Comparison of ENCODE assay signal across 8 cellular contexts in genomic region chr5:117590944-117591343, GRCh38.
DNase-seq lines count a peak whose midpoint lies in the region; ATAC-seq and TF ChIP-seq lines count a peak whose summit lies in the region.

No MANE protein-coding gene starts in this region.

- no peaks in the 10 kb centered on the region for H3K27me3 Mint-ChIP-seq in activated T-helper 1 cell treated with anti-CD3 and anti-CD28 coated beads, Interleukin-12 subunit alpha, Interleukin-12 subunit beta, Interleukin-2, Interleukin-4 antibody, amounts not matched to agents 30 ng/mL and 10 ng/mL and 1 ng/mL, durations not matched to agents 14 hours and 24 hours and 36 hours (ENCODE audit: insufficient read depth)
- no peaks in the 10 kb centered on the region for H3K27me3 Mint-ChIP-seq in activated CD8-positive, alpha-beta T cell treated with anti-CD3 and anti-CD28 coated beads, Interleukin-2, amount 10 ng/mL, durations not matched to agents 7 days and 5 days (ENCODE audit: low read depth)
- H3K27me3 Mint-ChIP-seq in stimulated activated memory B cell treated with anti-CD40 and anti-IgM and Interleukin-4, amounts not matched to agents 10 μg/mL and 1 μg/mL and 100 μg/mL, for 72 hours = no peaks in the 10 kb centered on the region

- H3K4me1 Mint-ChIP-seq in activated T-helper 1 cell treated with anti-CD3 and anti-CD28 coated beads, Interleukin-12 subunit alpha, Interleukin-12 subunit beta, Interleukin-2, Interleukin-4 antibody, amounts not matched to agents 30 ng/mL and 10 ng/mL and 1 ng/mL, durations not matched to agents 14 hours and 24 hours and 36 hours (ENCODE audit: low read depth) = no peaks in the 10 kb centered on the region
- H3K4me1 Mint-ChIP-seq in activated CD8-positive, alpha-beta T cell treated with anti-CD3 and anti-CD28 coated beads, Interleukin-2, amount 10 ng/mL, durations not matched to agents 7 days and 5 days (ENCODE audit: low read depth) = no peaks in the 10 kb centered on the region
- no peaks in the 10 kb centered on the region for H3K4me1 Mint-ChIP-seq in stimulated activated memory B cell treated with anti-CD40 and anti-IgM and Interleukin-4, amounts not matched to agents 10 μg/mL and 1 μg/mL and 100 μg/mL, for 72 hours

- no peak overlapping the region for H3K27ac Mint-ChIP-seq in activated T-helper 1 cell treated with anti-CD3 and anti-CD28 coated beads, Interleukin-12 subunit alpha, Interleukin-12 subunit beta, Interleukin-2, Interleukin-4 antibody, amounts not matched to agents 30 ng/mL and 10 ng/mL and 1 ng/mL, durations not matched to agents 14 hours and 24 hours and 36 hours
- no peak overlapping the region for H3K27ac Mint-ChIP-seq in activated CD8-positive, alpha-beta T cell treated with anti-CD3 and anti-CD28 coated beads, Interleukin-2, amount 10 ng/mL, durations not matched to agents 7 days and 5 days
- H3K27ac Mint-ChIP-seq in stimulated activated memory B cell treated with anti-CD40 and anti-IgM and Interleukin-4, amounts not matched to agents 10 μg/mL and 1 μg/mL and 100 μg/mL, for 72 hours = no peak overlapping the region

- DNase-seq in GM10248 (ENCODE audit: extremely low spot score) = peak; percentile 10
- DNase-seq in LoVo (ENCODE audit: low spot score) = peak; percentile 22
- peak; percentile 3 for DNase-seq in fibroblast of the conjunctiva (ENCODE audit: low read depth)
- DNase-seq in activated T-helper 1 cell treated with anti-CD3 and anti-CD28 coated beads, Interleukin-12 subunit alpha, Interleukin-12 subunit beta, Interleukin-2, Interleukin-4 antibody, amounts not matched to agents 30 ng/mL and 10 ng/mL and 1 ng/mL, durations not matched to agents 14 hours and 24 hours and 36 hours (ENCODE audit: low spot score) = no peak
- DNase-seq in NCI-H187 treated with DMSO at 0.1 percent for 48 hours (lab: John Stamatoyannopoulos, UW) = no peak
- DNase-seq in activated CD8-positive, alpha-beta T cell treated with anti-CD3 and anti-CD28 coated beads, Interleukin-2, amount 10 ng/mL, durations not matched to agents 7 days and 5 days = no peak

- ATAC-seq in GM21717 (IDR thresholded peaks at IDR 0.05; ENCODE audit: unreplicated experiment) = peak; percentile 58
- no peak for ATAC-seq in activated CD8-positive, alpha-beta T cell treated with anti-CD3 and anti-CD28 coated beads, Interleukin-2, amount 10 ng/mL, durations not matched to agents 7 days and 5 days
- ATAC-seq in stimulated activated memory B cell treated with anti-CD40 and anti-IgM and Interleukin-4, amounts not matched to agents 10 μg/mL and 1 μg/mL and 100 μg/mL, for 72 hours = no peak

- H3K4me3 Mint-ChIP-seq in activated T-helper 1 cell treated with anti-CD3 and anti-CD28 coated beads, Interleukin-12 subunit alpha, Interleukin-12 subunit beta, Interleukin-2, Interleukin-4 antibody, amounts not matched to agents 30 ng/mL and 10 ng/mL and 1 ng/mL, durations not matched to agents 14 hours and 24 hours and 36 hours = no peak overlapping the region
- H3K4me3 Mint-ChIP-seq in activated CD8-positive, alpha-beta T cell treated with anti-CD3 and anti-CD28 coated beads, Interleukin-2, amount 10 ng/mL, durations not matched to agents 7 days and 5 days = no peak overlapping the region
- no peak overlapping the region for H3K4me3 Mint-ChIP-seq in stimulated activated memory B cell treated with anti-CD40 and anti-IgM and Interleukin-4, amounts not matched to agents 10 μg/mL and 1 μg/mL and 100 μg/mL, for 72 hours

- no peaks in the 10 kb centered on the region for H3K9me3 Mint-ChIP-seq in activated T-helper 1 cell treated with anti-CD3 and anti-CD28 coated beads, Interleukin-12 subunit alpha, Interleukin-12 subunit beta, Interleukin-2, Interleukin-4 antibody, amounts not matched to agents 30 ng/mL and 10 ng/mL and 1 ng/mL, durations not matched to agents 14 hours and 24 hours and 36 hours
- no peaks in the 10 kb centered on the region for H3K9me3 Mint-ChIP-seq in activated CD8-positive, alpha-beta T cell treated with anti-CD3 and anti-CD28 coated beads, Interleukin-2, amount 10 ng/mL, durations not matched to agents 7 days and 5 days (ENCODE audit: insufficient read depth)
- H3K9me3 Mint-ChIP-seq in stimulated activated memory B cell treated with anti-CD40 and anti-IgM and Interleukin-4, amounts not matched to agents 10 μg/mL and 1 μg/mL and 100 μg/mL, for 72 hours = no peaks in the 10 kb centered on the region

- intact Hi-C loops in activated T-helper 1 cell treated with anti-CD3 and anti-CD28 coated beads, Interleukin-12 subunit alpha, Interleukin-12 subunit beta, Interleukin-2, Interleukin-4 antibody, amounts not matched to agents 30 ng/mL and 10 ng/mL and 1 ng/mL, durations not matched to agents 14 hours and 24 hours and 36 hours (cut with micrococcal nuclease) = no loop called here

- no peaks in the 10 kb centered on the region for H3K36me3 Mint-ChIP-seq in activated T-helper 1 cell treated with anti-CD3 and anti-CD28 coated beads, Interleukin-12 subunit alpha, Interleukin-12 subunit beta, Interleukin-2, Interleukin-4 antibody, amounts not matched to agents 30 ng/mL and 10 ng/mL and 1 ng/mL, durations not matched to agents 14 hours and 24 hours and 36 hours (ENCODE audit: low read depth)
- H3K36me3 Mint-ChIP-seq in activated CD8-positive, alpha-beta T cell treated with anti-CD3 and anti-CD28 coated beads, Interleukin-2, amount 10 ng/mL, durations not matched to agents 7 days and 5 days (ENCODE audit: low read depth) = no peaks in the 10 kb centered on the region
- no peaks in the 10 kb centered on the region for H3K36me3 Mint-ChIP-seq in stimulated activated memory B cell treated with anti-CD40 and anti-IgM and Interleukin-4, amounts not matched to agents 10 μg/mL and 1 μg/mL and 100 μg/mL, for 72 hours

- CTCF ChIA-PET in GM10248 (lab: Yijun Ruan, JAX) = interaction anchor here (0.7 to 1.3 kb wide), 2 partner anchors 10 to 176 kb away, joined by 3 to 4 read pairs; no protein-coding TSS in a partner anchor
- CTCF ChIA-PET in activated CD8-positive, alpha-beta T cell treated with anti-CD3 and anti-CD28 coated beads, Interleukin-2, amount 10 ng/mL, durations not matched to agents 7 days and 5 days (lab: Charles Lee) = no interaction called here

- POLR2A ChIA-PET in GM10248 (lab: Yijun Ruan, JAX) = no interaction called here
- POLR2A ChIA-PET in activated CD8-positive, alpha-beta T cell treated with anti-CD3 and anti-CD28 coated beads, Interleukin-2, amount 10 ng/mL, durations not matched to agents 7 days and 5 days (lab: Charles Lee) = no interaction called here

- peak; percentile 28 for TF ChIP-seq CTCF in GM10248 (IDR thresholded peaks at IDR 0.05; ENCODE audit: control extremely low read depth, extremely low read depth, low read depth, missing control alignments)

Comparison
In these comparisons a context has a peak if more than half of its experiments do, and no peak if none do; other contexts are left out.
1. DNase-seq: peak in GM10248 (single experiment), LoVo (single experiment) and fibroblast of the conjunctiva (single experiment); none in activated T-helper 1 cell treated with anti-CD3 and anti-CD28 coated beads, Interleukin-12 subunit alpha, Interleukin-12 subunit beta, Interleukin-2, Interleukin-4 antibody, amounts not matched to agents 30 ng/mL and 10 ng/mL and 1 ng/mL, durations not matched to agents 14 hours and 24 hours and 36 hours (single experiment), NCI-H187 treated with DMSO at 0.1 percent for 48 hours (single experiment) and activated CD8-positive, alpha-beta T cell treated with anti-CD3 and anti-CD28 coated beads, Interleukin-2, amount 10 ng/mL, durations not matched to agents 7 days and 5 days (single experiment).